1 cellular context compared by ENCODE assay signal in genomic region chr1:45557422-45557944, GRCh38.
TF ChIP-seq lines count a peak whose summit lies in the region.

No MANE protein-coding gene starts in this region.

TF ChIP-seq in HEK293, 187 proteins besides CTCF, POLR2A, EP300 and RAD21 (continued from another document):
- no peak for TF ChIP-seq BCL6B (tag by site-specific recombination; IDR thresholded peaks at IDR 0.05)
- TF ChIP-seq SALL2 (tag by site-specific recombination; IDR thresholded peaks at IDR 0.05; ENCODE audit: borderline replicate concordance), result no peak
- TF ChIP-seq SP2 (tag by site-specific recombination; IDR thresholded peaks at IDR 0.05), result no peak
- TF ChIP-seq ZNF747 (tag by site-specific recombination; IDR thresholded peaks at IDR 0.05), result no peak
- TF ChIP-seq SCRT2 (tag by site-specific recombination; IDR thresholded peaks at IDR 0.05), result peak; percentile 91
- no peak for TF ChIP-seq ZNF155 (tag by site-specific recombination; IDR thresholded peaks at IDR 0.05)
- TF ChIP-seq ZFP37 (tag by site-specific recombination; IDR thresholded peaks at IDR 0.05), result no peak
- TF ChIP-seq, protein P1, sequence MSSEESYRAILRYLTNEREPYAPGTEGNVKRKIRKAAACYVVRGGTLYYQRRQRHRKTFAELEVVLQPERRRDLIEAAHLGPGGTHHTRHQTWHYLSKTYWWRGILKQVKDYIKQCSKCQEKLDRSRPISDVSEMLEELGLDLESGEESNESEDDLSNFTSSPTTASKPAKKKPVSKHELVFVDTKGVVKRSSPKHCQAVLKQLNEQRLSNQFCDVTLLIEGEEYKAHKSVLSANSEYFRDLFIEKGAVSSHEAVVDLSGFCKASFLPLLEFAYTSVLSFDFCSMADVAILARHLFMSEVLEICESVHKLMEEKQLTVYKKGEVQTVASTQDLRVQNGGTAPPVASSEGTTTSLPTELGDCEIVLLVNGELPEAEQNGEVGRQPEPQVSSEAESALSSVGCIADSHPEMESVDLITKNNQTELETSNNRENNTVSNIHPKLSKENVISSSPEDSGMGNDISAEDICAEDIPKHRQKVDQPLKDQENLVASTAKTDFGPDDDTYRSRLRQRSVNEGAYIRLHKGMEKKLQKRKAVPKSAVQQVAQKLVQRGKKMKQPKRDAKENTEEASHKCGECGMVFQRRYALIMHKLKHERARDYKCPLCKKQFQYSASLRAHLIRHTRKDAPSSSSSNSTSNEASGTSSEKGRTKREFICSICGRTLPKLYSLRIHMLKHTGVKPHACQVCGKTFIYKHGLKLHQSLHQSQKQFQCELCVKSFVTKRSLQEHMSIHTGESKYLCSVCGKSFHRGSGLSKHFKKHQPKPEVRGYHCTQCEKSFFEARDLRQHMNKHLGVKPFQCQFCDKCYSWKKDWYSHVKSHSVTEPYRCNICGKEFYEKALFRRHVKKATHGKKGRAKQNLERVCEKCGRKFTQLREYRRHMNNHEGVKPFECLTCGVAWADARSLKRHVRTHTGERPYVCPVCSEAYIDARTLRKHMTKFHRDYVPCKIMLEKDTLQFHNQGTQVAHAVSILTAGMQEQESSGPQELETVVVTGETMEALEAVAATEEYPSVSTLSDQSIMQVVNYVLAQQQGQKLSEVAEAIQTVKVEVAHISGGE (tag by site-specific recombination; conservative IDR thresholded peaks at IDR 0.05; ENCODE audit: low read depth), result no peak
- peak; percentile 72 for TF ChIP-seq SCRT1 (tag by site-specific recombination; IDR thresholded peaks at IDR 0.05; ENCODE audit: borderline replicate concordance)
